1 cellular context compared by ENCODE assay signal in the genomic region with DNA sequence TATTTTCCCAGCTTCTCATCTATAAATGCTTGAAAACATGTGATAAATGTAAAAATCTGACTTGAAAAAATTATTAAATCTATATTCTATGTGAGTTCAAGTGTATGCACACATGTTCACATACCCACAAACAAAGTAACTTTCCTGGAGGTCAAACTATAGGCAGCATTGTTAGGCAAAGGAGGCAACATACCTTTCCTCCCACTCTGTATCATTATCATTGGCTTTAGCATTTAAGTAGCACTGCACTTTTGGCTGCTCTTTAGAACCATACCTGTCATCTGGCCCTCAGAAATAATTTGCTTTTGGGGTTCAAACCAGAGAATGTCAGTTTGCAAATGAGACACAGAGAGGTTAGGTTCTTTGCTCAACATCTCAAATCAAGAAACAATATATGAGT.
TF ChIP-seq lines count a peak whose summit lies in the region.

No MANE protein-coding gene starts in this region.

TF ChIP-seq in GM23338, 12 proteins besides CTCF, POLR2A, EP300 and RAD21 (continued from another document):
- TF ChIP-seq, protein P1, sequence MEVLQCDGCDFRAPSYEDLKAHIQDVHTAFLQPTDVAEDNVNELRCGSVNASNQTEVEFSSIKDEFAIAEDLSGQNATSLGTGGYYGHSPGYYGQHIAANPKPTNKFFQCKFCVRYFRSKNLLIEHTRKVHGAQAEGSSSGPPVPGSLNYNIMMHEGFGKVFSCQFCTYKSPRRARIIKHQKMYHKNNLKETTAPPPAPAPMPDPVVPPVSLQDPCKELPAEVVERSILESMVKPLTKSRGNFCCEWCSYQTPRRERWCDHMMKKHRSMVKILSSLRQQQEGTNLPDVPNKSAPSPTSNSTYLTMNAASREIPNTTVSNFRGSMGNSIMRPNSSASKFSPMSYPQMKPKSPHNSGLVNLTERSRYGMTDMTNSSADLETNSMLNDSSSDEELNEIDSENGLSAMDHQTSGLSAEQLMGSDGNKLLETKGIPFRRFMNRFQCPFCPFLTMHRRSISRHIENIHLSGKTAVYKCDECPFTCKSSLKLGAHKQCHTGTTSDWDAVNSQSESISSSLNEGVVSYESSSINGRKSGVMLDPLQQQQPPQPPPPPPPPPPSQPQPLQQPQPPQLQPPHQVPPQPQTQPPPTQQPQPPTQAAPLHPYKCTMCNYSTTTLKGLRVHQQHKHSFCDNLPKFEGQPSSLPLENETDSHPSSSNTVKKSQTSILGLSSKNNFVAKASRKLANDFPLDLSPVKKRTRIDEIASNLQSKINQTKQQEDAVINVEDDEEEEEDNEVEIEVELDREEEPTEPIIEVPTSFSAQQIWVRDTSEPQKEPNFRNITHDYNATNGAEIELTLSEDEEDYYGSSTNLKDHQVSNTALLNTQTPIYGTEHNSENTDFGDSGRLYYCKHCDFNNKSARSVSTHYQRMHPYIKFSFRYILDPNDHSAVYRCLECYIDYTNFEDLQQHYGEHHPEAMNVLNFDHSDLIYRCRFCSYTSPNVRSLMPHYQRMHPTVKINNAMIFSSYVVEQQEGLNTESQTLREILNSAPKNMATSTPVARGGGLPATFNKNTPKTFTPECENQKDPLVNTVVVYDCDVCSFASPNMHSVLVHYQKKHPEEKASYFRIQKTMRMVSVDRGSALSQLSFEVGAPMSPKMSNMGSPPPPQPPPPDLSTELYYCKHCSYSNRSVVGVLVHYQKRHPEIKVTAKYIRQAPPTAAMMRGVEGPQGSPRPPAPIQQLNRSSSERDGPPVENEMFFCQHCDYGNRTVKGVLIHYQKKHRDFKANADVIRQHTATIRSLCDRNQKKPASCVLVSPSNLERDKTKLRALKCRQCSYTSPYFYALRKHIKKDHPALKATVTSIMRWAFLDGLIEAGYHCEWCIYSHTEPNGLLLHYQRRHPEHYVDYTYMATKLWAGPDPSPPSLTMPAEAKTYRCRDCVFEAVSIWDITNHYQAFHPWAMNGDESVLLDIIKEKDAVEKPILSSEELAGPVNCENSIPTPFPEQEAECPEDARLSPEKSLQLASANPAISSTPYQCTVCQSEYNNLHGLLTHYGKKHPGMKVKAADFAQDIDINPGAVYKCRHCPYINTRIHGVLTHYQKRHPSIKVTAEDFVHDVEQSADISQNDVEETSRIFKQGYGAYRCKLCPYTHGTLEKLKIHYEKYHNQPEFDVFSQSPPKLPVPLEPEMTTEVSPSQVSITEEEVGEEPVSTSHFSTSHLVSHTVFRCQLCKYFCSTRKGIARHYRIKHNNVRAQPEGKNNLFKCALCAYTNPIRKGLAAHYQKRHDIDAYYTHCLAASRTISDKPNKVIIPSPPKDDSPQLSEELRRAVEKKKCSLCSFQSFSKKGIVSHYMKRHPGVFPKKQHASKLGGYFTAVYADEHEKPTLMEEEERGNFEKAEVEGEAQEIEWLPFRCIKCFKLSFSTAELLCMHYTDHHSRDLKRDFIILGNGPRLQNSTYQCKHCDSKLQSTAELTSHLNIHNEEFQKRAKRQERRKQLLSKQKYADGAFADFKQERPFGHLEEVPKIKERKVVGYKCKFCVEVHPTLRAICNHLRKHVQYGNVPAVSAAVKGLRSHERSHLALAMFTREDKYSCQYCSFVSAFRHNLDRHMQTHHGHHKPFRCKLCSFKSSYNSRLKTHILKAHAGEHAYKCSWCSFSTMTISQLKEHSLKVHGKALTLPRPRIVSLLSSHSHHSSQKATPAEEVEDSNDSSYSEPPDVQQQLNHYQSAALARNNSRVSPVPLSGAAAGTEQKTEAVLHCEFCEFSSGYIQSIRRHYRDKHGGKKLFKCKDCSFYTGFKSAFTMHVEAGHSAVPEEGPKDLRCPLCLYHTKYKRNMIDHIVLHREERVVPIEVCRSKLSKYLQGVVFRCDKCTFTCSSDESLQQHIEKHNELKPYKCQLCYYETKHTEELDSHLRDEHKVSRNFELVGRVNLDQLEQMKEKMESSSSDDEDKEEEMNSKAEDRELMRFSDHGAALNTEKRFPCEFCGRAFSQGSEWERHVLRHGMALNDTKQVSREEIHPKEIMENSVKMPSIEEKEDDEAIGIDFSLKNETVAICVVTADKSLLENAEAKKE (CRISPR knock-in tag; IDR thresholded peaks at IDR 0.05), result no peak
- TF ChIP-seq JUNB (IDR thresholded peaks at IDR 0.05; ENCODE audit: unreplicated experiment) (no peak), REST (IDR thresholded peaks at IDR 0.05; ENCODE audit: unreplicated experiment) (no peak), CREB1 (CRISPR knock-in tag; IDR thresholded peaks at IDR 0.05; ENCODE audit: low read depth) (no peak), STAT1 (IDR thresholded peaks at IDR 0.05; ENCODE audit: unreplicated experiment) (no peak), ZNF114 (CRISPR knock-in tag; IDR thresholded peaks at IDR 0.05) (no peak), ETS1 (IDR thresholded peaks at IDR 0.05) (no peak), NANOG (IDR thresholded peaks at IDR 0.05; ENCODE audit: borderline replicate concordance) (no peak)
